ENCODE assay signal across 8 cellular contexts in genomic region chr7:108533712-108534111, GRCh38.
"Had no signal": no experiment of that assay in that cellular context is flagged by ENCODE, and none has a peak within 500 bp of the region (broad histone marks: within the 10 kb centered on the region; RNA-seq: fewer than 3 reads in every experiment).

No MANE protein-coding gene starts in this region.

- H3K4me2 ChIP-seq: GM23338 had no signal

- DNase-seq: H9, HCEC 1CT, KG1 had no signal

- H3K9me3 Mint-ChIP-seq: GM23338, H9, IgD-negative memory B cell had no signal

- FAIRE-seq: H1, H54, HTR-8/SVneo had no signal

- H3K27me3 Mint-ChIP-seq: IgD-negative memory B cell had no signal

- H3K27ac Mint-ChIP-seq: GM23338, H9, IgD-negative memory B cell had no signal

- H3K4me3 ChIP-seq: GM23338 had no signal

- H3K4me3 Mint-ChIP-seq: GM23338, H9, IgD-negative memory B cell had no signal

- H2AFZ ChIP-seq: GM23338 had no signal

- ATAC-seq: GM23338 had no signal
